8 cellular contexts compared by ENCODE assay signal in the genomic region with DNA sequence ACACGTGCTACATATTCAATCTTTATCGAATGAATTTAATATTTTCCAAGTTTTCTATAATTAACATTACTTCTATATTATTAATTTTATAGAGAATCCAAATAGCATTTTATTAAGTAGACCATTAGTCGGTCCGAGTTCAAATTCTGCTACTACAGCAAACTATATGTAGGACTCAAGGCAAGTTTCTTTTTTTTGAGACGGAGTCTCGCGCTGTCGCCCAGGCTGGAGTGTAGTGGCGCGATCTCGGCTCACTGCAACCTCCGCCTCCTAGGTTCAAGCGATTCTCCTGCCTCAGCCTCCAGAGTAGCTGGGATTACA. TPM values are rescaled to one million over a fixed set of nuclear protein-coding genes. Genes with fewer than 3 reads are reported as not detected.
DNase-seq lines count a peak whose midpoint lies in the region; ATAC-seq, FAIRE-seq and TF ChIP-seq lines count a peak whose summit lies in the region.
"Not testable (repeated sequence)": the region's sequence is repeated elsewhere in the genome, so short reads cannot be mapped to it uniquely, and the experiment has no call there.

No MANE protein-coding gene starts in this region.

- H3K27ac ChIP-seq in astrocyte (ENCODE audit: low read depth, low read length) (peak overlapping the region; percentile 79), esophagus squamous epithelium (peak overlapping the region; percentile 83 to 95 (median 93)), liver (ENCODE audit: low read depth in 1 of 2, low read length in 2 of 2) (peak overlapping the region; percentile 90 to 95), urinary bladder (ENCODE audit: low read depth) (peak overlapping the region; percentile 53)

- not testable (repeated sequence) for H3K36me3 ChIP-seq in astrocyte (ENCODE audit: insufficient read depth, low read length); esophagus squamous epithelium; liver (ENCODE audit: control insufficient read depth in 4 of 4, insufficient read depth in 3 of 4, low read depth in 1 of 4, low read length in 3 of 4); urinary bladder (ENCODE audit: insufficient read depth)

- peak overlapping the region; percentile 86 for H3K4me2 ChIP-seq in astrocyte (ENCODE audit: low read length)

- ATAC-seq in T-cell (replicated peaks in 1 of 4), result peak; percentile 2 to 15 (median 13)

- not testable (repeated sequence) for H3K27me3 Mint-ChIP-seq in IgD-negative memory B cell; T-cell; astrocyte (ENCODE audit: low read depth, unreplicated experiment); progenitor cell of endocrine pancreas

- intact Hi-C loops in esophagus squamous epithelium (cut with DNase I), result not testable (repeated sequence)

- H3K79me2 ChIP-seq in astrocyte (ENCODE audit: insufficient read depth, low read length), result peaks cover 41% of the 10 kb centered on the region

- H3K27ac Mint-ChIP-seq in IgD-negative memory B cell, result peak overlapping the region in 2 of 3 donors; percentile 88 to 100
- peak overlapping the region; percentile 94 to 98 for H3K27ac Mint-ChIP-seq in T-cell
- peak overlapping the region; percentile 99 for H3K27ac Mint-ChIP-seq in astrocyte (ENCODE audit: unreplicated experiment)
- H3K27ac Mint-ChIP-seq in progenitor cell of endocrine pancreas, result peak overlapping the region; percentile 98

- H3K4me3 ChIP-seq in GM12865 (ENCODE audit: low read depth, low read length) (peak overlapping the region; percentile 80), astrocyte (ENCODE audit: insufficient read depth, low read depth, low read length) (peak overlapping the region; percentile 96), esophagus squamous epithelium (peak overlapping the region; percentile 60 to 85 (median 78)), liver (ENCODE audit: low read depth in 1 of 3, low read length in 3 of 3) (peak overlapping the region; percentile 83 to 94 (median 90)), urinary bladder (ENCODE audit: low read depth, low read length) (peak overlapping the region; percentile 79)

- peak overlapping the region; percentile 92 for H2AFZ ChIP-seq in astrocyte (ENCODE audit: low read depth, low read length)

- H3K4me1 Mint-ChIP-seq in IgD-negative memory B cell, result peaks cover 25 to 36% (median 27%) of the 10 kb centered on the region in 3 donors
- H3K4me1 Mint-ChIP-seq in T-cell, result peaks cover 27 to 37% (median 36%) of the 10 kb centered on the region in 3 donors
- not testable (repeated sequence) for H3K4me1 Mint-ChIP-seq in astrocyte (ENCODE audit: low read depth, unreplicated experiment); progenitor cell of endocrine pancreas (ENCODE audit: low read depth)

- not testable (repeated sequence) for TF ChIP-seq RAD21 in liver (IDR thresholded peaks at IDR 0.05)

- CTCF ChIA-PET in T-cell (lab: Charles Lee), result interaction anchor here in 1 of 2 donors (0.5 to 1.2 kb wide), 4 partner anchors 101 to 557 kb away, joined by 3 to 9 read pairs (median 4); partner anchors contain the start of genes DPY30 and SPAST

- WGBS in esophagus squamous epithelium, 2 donors, result 7 to 19% methylated on average over 13 of the region's 13 CpGs
- WGBS in liver, result 11% methylated on average over 13 of the region's 13 CpGs
- WGBS in urinary bladder, result 4% methylated on average over 13 of the region's 13 CpGs

- H3K4me1 ChIP-seq in astrocyte (ENCODE audit: insufficient read depth, low read length); urinary bladder (ENCODE audit: insufficient read depth): not testable (repeated sequence)
- peaks cover 0 to 36% (median 7%) of the 10 kb centered on the region in 3 donors for H3K4me1 ChIP-seq in esophagus squamous epithelium
- peaks cover 3 to 12% (median 8%) of the 10 kb centered on the region in 4 donors for H3K4me1 ChIP-seq in liver (ENCODE audit: control insufficient read depth in 4 of 4, insufficient read depth in 4 of 4, low read length in 3 of 4)

- not testable (repeated sequence) for H3K27me3 ChIP-seq in astrocyte (ENCODE audit: insufficient read depth, low read length); esophagus squamous epithelium; liver (ENCODE audit: control insufficient read depth in 4 of 4, insufficient read depth in 4 of 4, low read length in 3 of 4)

- TF ChIP-seq POLR2A in esophagus squamous epithelium (IDR thresholded peaks at IDR 0.05), result not testable (repeated sequence)

- not testable (repeated sequence) for FAIRE-seq in astrocyte (lab: Jason Lieb, UNC)

- not testable (repeated sequence) for H3K9me3 Mint-ChIP-seq in IgD-negative memory B cell; T-cell; astrocyte (ENCODE audit: unreplicated experiment); progenitor cell of endocrine pancreas (ENCODE audit: low read depth)

- not testable (repeated sequence) for H3K36me3 Mint-ChIP-seq in IgD-negative memory B cell; T-cell; astrocyte (ENCODE audit: low read depth, unreplicated experiment); progenitor cell of endocrine pancreas (ENCODE audit: insufficient read depth)

- peak overlapping the region; percentile 98 to 100 (median 99) for H3K4me3 Mint-ChIP-seq in IgD-negative memory B cell
- H3K4me3 Mint-ChIP-seq in T-cell, result peak overlapping the region; percentile 97 to 99 (median 98)
- H3K4me3 Mint-ChIP-seq in astrocyte (ENCODE audit: unreplicated experiment), result peak overlapping the region; percentile 100
- H3K4me3 Mint-ChIP-seq in progenitor cell of endocrine pancreas (ENCODE audit: low read depth), result peak overlapping the region; percentile 93

- POLR2A ChIA-PET in T-cell (lab: Charles Lee), result interaction anchor here in 1 of 2 donors (1.1 kb wide), 1 partner anchor 125 kb away, joined by 4 read pairs; the partner anchor contains the start of gene DPY30

- DNase-seq in GM12865 (ENCODE audit: low read depth); T-cell; astrocyte (ENCODE audit: low read depth); esophagus squamous epithelium (lab: John Stamatoyannopoulos, UW); progenitor cell of endocrine pancreas (ENCODE audit: low spot score, unreplicated experiment): not testable (repeated sequence)

- not testable (repeated sequence) for H4K20me1 ChIP-seq in astrocyte (ENCODE audit: insufficient read depth, low read length)

- TF ChIP-seq CTCF in GM12865 (IDR thresholded peaks at IDR 0.05; ENCODE audit: insufficient read depth, low read depth, low read length, missing control alignments); astrocyte (IDR thresholded peaks at IDR 0.05; ENCODE audit: insufficient read depth, low read depth, low read length); esophagus squamous epithelium (IDR thresholded peaks at IDR 0.05); liver (IDR thresholded peaks at IDR 0.05; ENCODE audit: low read depth, low read length, missing input control); progenitor cell of endocrine pancreas (IDR thresholded peaks at IDR 0.05; ENCODE audit: unreplicated experiment): not testable (repeated sequence)

- H3K9ac ChIP-seq in astrocyte (ENCODE audit: low read length) (peak overlapping the region; percentile 91), liver (ENCODE audit: low read depth in 1 of 2, low read length in 2 of 2) (peak overlapping the region; percentile 91 to 94)

- H3K9me3 ChIP-seq in astrocyte (ENCODE audit: insufficient read depth, low read depth, low read length); esophagus squamous epithelium; liver (ENCODE audit: control insufficient read depth in 4 of 4, low read length in 3 of 4): not testable (repeated sequence)

RNA-seq across cellular contexts. Expression of gene SLC30A6, which starts 0.7 kb away (rescaled TPM):
- 6.7 TPM for polyA plus RNA-seq in IgD-negative memory B cell
- total RNA-seq in T-cell, result 10 to 100 TPM; 13.2 to 19.2 (median 15.5) TPM
- total RNA-seq in astrocyte, result 29.6 and 30.4 TPM in 2 replicates
- 10 to 100 TPM in 3 of 4 donors, 1 to 10 TPM in 1; 9.3 to 22.5 (median 17.2) TPM for total RNA-seq in esophagus squamous epithelium
- total RNA-seq in liver, result 10 to 100 TPM; 17.4 to 19.4 TPM
- 1 to 10 TPM; 3.8 to 5.9 TPM for polyA plus RNA-seq in liver
- 31.1 and 33.1 TPM in 2 replicates for total RNA-seq in progenitor cell of endocrine pancreas
- 49.0 TPM for total RNA-seq in urinary bladder
- polyA plus RNA-seq in urinary bladder, result 10.0 TPM
